23 cellular contexts compared by ENCODE assay signal in the genomic region with DNA sequence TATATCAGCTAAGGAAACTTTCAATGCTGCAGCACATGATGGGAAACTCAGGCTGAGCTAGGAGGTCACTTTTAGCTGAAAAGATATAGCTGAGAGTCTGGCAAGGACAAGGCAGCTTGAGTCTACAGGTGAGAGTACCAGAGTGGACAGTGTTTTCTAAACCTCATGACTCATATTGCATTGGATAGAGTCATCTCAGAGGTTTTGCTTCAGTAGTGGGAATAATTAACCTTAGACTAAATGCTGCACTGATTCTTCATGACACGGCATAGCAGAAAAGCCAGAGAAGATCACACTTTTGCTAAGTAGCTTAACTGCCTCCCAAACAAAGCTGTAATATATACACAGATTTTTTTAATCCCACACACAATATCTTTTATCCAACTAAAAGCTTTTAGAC.
DNase-seq lines count a peak whose midpoint lies in the region; ATAC-seq, FAIRE-seq and TF ChIP-seq lines count a peak whose summit lies in the region.
"Had no signal": no experiment of that assay in that cellular context is flagged by ENCODE, and none has a peak within 500 bp of the region (broad histone marks: within the 10 kb centered on the region; RNA-seq: fewer than 3 reads in every experiment).

No MANE protein-coding gene starts in this region.

- FAIRE-seq in D721Med (lab: Jason Lieb, UNC) (peak; percentile 94), RCC 7860 (lab: Jason Lieb, UNC) (peak; percentile 16)
- FAIRE-seq: G401.6, GM12878 had no signal

- no peaks in the 10 kb centered on the region for H3K4me1 ChIP-seq in foreskin keratinocyte
- H3K4me1 ChIP-seq: Caco-2 had no signal

- TF ChIP-seq CTCF in D721Med (IDR thresholded peaks at IDR 0.05; ENCODE audit: insufficient read depth, missing control alignments) (no peak), foreskin keratinocyte (conservative IDR thresholded peaks at IDR 0.05) (no peak)

- no peak overlapping the region for H3K27ac ChIP-seq in foreskin keratinocyte
- H3K27ac ChIP-seq: C4-2B, RWPE1 had no signal

- no peaks in the 10 kb centered on the region for H3K27me3 ChIP-seq in foreskin keratinocyte

- ATAC-seq in foreskin keratinocyte (peak; percentile 43), GM19395 (IDR thresholded peaks at IDR 0.05; ENCODE audit: unreplicated experiment) (no peak), GM18907 (IDR thresholded peaks at IDR 0.05; ENCODE audit: unreplicated experiment) (no peak), HG03135 (IDR thresholded peaks at IDR 0.05; ENCODE audit: unreplicated experiment) (no peak)
- ATAC-seq: CD8-positive, alpha-beta T cell; GM12878 had no signal

- DNase-seq in D721Med (ENCODE audit: insufficient read length, low spot score) = no peak
- DNase-seq in RCC 7860 (ENCODE audit: low spot score) = peak; percentile 39
- no peak for DNase-seq in foreskin keratinocyte
- DNase-seq in renal cortical epithelial cell (ENCODE audit: low read depth) = peak; percentile 66
- DNase-seq: Caco-2; CD8-positive, alpha-beta T cell; DMS153; NCI-H1092; NCI-H1417 treated with DMSO at 0.1 percent for 48 hours; NCI-H1694 treated with DMSO at 0.1 percent for 48 hours; NCI-H2081; NCI-H2171; NCI-H345; NCI-H524; NCI-H774; SHP77 treated with DMSO at 0.1 percent for 48 hours had no signal

Comparison
In these comparisons a context has a peak if more than half of its experiments do, and no peak if none do; other contexts are left out.
1. DNase-seq: peak in RCC 7860 (single experiment) and renal cortical epithelial cell (single experiment); none in D721Med (single experiment) and foreskin keratinocyte (0 of 2).